ENCODE assay signal across 22 cellular contexts in genomic region chr1:247295274-247295684, GRCh38. TPM values are rescaled to one million over a fixed set of nuclear protein-coding genes. Genes with fewer than 3 reads are reported as not detected.
DNase-seq lines count a peak whose midpoint lies in the region; ATAC-seq, FAIRE-seq and TF ChIP-seq lines count a peak whose summit lies in the region.
"Had no signal": no experiment of that assay in that cellular context is flagged by ENCODE, and none has a peak within 500 bp of the region (broad histone marks: within the 10 kb centered on the region; RNA-seq: fewer than 3 reads in every experiment).

No MANE protein-coding gene starts in this region.

- no peak overlapping the region for H2BK5ac ChIP-seq in IMR-90 (ENCODE audit: low read depth, low read length, poor library complexity, severe bottlenecking)
- H2BK5ac ChIP-seq in H1 (ENCODE audit: low read depth, low read length): peak overlapping the region; percentile 45; the same call in 1 of the 2 replicates

- peaks cover 8% of the 10 kb centered on the region; the same call in 1 of the 2 replicates for H3K9me1 ChIP-seq in IMR-90 (ENCODE audit: insufficient read depth, low read length)

- in situ Hi-C loops in IMR-90 (cut with MboI; ENCODE audit: low sequenced_read_pairs): no loop called here

- H3K23ac ChIP-seq in IMR-90 (ENCODE audit: low read depth, low read length) (no peak overlapping the region), H1 (ENCODE audit: insufficient read length) (no peak overlapping the region)

- no TSS peak for BruUV-seq in IMR-90 (replicated peaks; lab: Mats Ljungman, UMichigan)

- no peak overlapping the region for H2BK120ac ChIP-seq in IMR-90 (ENCODE audit: low read depth, low read length)
- no peak overlapping the region for H2BK120ac ChIP-seq in H1 (replicated peaks; ENCODE audit: low read depth, low read length)

- H3K4ac ChIP-seq in IMR-90 (ENCODE audit: low read depth, low read length): no peak overlapping the region
- H3K4ac ChIP-seq in H1 (replicated peaks; ENCODE audit: insufficient read length, low read depth, low read length): no peak overlapping the region

- H4K20me1 ChIP-seq in IMR-90 (ENCODE audit: insufficient read depth, low read length): peaks cover 4% of the 10 kb centered on the region; the same call in 1 of the 2 replicates
- no peaks in the 10 kb centered on the region for H4K20me1 ChIP-seq in H1 (replicated peaks in 1 of 2; ENCODE audit: control insufficient read depth in 1 of 2, insufficient read depth in 2 of 2, low read length in 2 of 2)

- TF ChIP-seq CTCF in AG10803 (conservative IDR thresholded peaks at IDR 0.05; ENCODE audit: low read length): no peak
- TF ChIP-seq CTCF in IMR-90 (conservative IDR thresholded peaks at IDR 0.05; ENCODE audit: low read depth, low read length): no peak
- TF ChIP-seq CTCF in H1 (IDR thresholded peaks at IDR 0.05; ENCODE audit: control extremely low read depth in 1 of 3, insufficient read depth in 1 of 3, low read depth in 1 of 3, low read length in 3 of 3): no peak
- no peak for TF ChIP-seq CTCF in BE2C (IDR thresholded peaks at IDR 0.05; ENCODE audit: low read depth, low read length)
- no peak for TF ChIP-seq CTCF in right lobe of liver (IDR thresholded peaks at IDR 0.05)

- peak overlapping the region; percentile 90 for H2BK12ac ChIP-seq in H1 (ENCODE audit: low read depth, low read length)

- H3K9me3 ChIP-seq in IMR-90 (ENCODE audit: control insufficient read depth, insufficient read depth, low read length): no peaks in the 10 kb centered on the region
- no peaks in the 10 kb centered on the region; a peak in 1 of 4 replicates for H3K9me3 ChIP-seq in H1 (ENCODE audit: insufficient read depth in 2 of 2, low read depth in 1 of 2, low read length in 1 of 2)
- H3K9me3 ChIP-seq in BE2C: no peaks in the 10 kb centered on the region
- H3K9me3 ChIP-seq in right lobe of liver: no peaks in the 10 kb centered on the region
- H3K9me3 ChIP-seq: breast epithelium, thoracic aorta had no signal

- H3K23me2 ChIP-seq in H1 (ENCODE audit: low read depth, low read length): no peaks in the 10 kb centered on the region; the same call in 1 of the 2 replicates

- H3K9ac ChIP-seq in IMR-90 (ENCODE audit: low read depth, low read length) (no peak overlapping the region), H1 (replicated peaks in 1 of 4; ENCODE audit: extremely low read depth in 1 of 4, low read depth in 3 of 4, low read length in 3 of 4) (no peak overlapping the region)

- no peak overlapping the region for H2AK9ac ChIP-seq in IMR-90 (replicated peaks; ENCODE audit: low read depth, low read length, poor library complexity)

- H3K27ac ChIP-seq in IMR-90 (ENCODE audit: insufficient read depth, low read length) (no peak overlapping the region), H1 (ENCODE audit: low read depth, low read length) (no peak overlapping the region; the same call in 1 of the 2 replicates), right lobe of liver (no peak overlapping the region)
- H3K27ac ChIP-seq: breast epithelium, thoracic aorta had no signal

- H3K18ac ChIP-seq in IMR-90 (ENCODE audit: low read depth, low read length) (no peak overlapping the region), H1 (ENCODE audit: extremely low read depth, low read length) (peak overlapping the region; percentile 49; the same call in 1 of the 2 replicates)

- DNase-seq in AG10803 (ENCODE audit: low read depth) (peak; percentile 21), IMR-90 (peak; percentile 58), H1 (ENCODE audit: low read depth in 1 of 2, low spot score in 2 of 2) (peak in 1 of 2 experiments; percentile 70), kidney tubule cell (ENCODE audit: low spot score) (peak; percentile 64), BE2C (no peak), right lobe of liver (no peak), GM12892 (ENCODE audit: insufficient read length) (no peak)
- DNase-seq in stimulated activated CD4-positive, alpha-beta T cell treated with anti-CD3 and anti-CD28 coated beads, Interleukin-4, amount 100 ng/mL, for 24 hours: no peak
- DNase-seq: activated CD4-positive, alpha-beta T cell treated with anti-CD3 and anti-CD28 coated beads, Interleukin-2, amount 50 U/mL, for 4 hours; activated T-cell treated with anti-CD3 and anti-CD28 coated beads, Interleukin-2, amount 50 U/mL, for 1 hour; CD4-positive, alpha-beta memory T cell; DMS53; erythroblast; glutamatergic neuron; NCI-H2029 treated with DMSO at 0.1 percent for 48 hours; stimulated activated CD4-positive, alpha-beta T cell treated with anti-CD3 and anti-CD28 coated beads, Interleukin-12 subunit alpha, Interleukin-12 subunit beta, amount 100 ng/mL, for 4 hours had no signal

- H3K14ac ChIP-seq in IMR-90 (replicated peaks; ENCODE audit: low read depth, low read length) (peak overlapping the region; percentile 19; the same call in 1 of the 2 replicates), H1 (ENCODE audit: insufficient read length) (no peak overlapping the region)

- H2AK5ac ChIP-seq in IMR-90 (ENCODE audit: low read depth, low read length) (no peak overlapping the region), H1 (ENCODE audit: low read depth, low read length) (0 out of 2 replicates have a peak overlapping the region, but pooled peaks have one; percentile 25)

- H4K91ac ChIP-seq in IMR-90 (ENCODE audit: insufficient read depth, low read depth, low read length) (no peak overlapping the region), H1 (replicated peaks; ENCODE audit: insufficient read length, low read length) (no peak overlapping the region)

- H3K79me1 ChIP-seq in IMR-90 (ENCODE audit: low read depth in 1 of 2, low read length in 2 of 2) (no peaks in the 10 kb centered on the region), H1 (ENCODE audit: low read depth, low read length) (peaks cover 4% of the 10 kb centered on the region; the same call in 1 of the 2 replicates)

- FAIRE-seq in H1 (lab: Jason Lieb, UNC) (peak; percentile 57), GM12892 (lab: Jason Lieb, UNC) (no peak)

- CTCF ChIA-PET in IMR-90 (lab: Yijun Ruan, JAX): no interaction called here
- CTCF ChIA-PET in H1 (lab: Charles Lee; ENCODE audit: partially characterized antibody): no interaction called here

- dilution Hi-C loops in IMR-90 (cut with HindIII; ENCODE audit: low sequenced_read_pairs, unreplicated experiment): no loop called here

- H3K4me1 ChIP-seq in IMR-90 (ENCODE audit: control insufficient read depth, insufficient read depth, low read length) (peaks cover 10% of the 10 kb centered on the region), H1 (replicated peaks in 1 of 4; ENCODE audit: control insufficient read depth in 3 of 4, insufficient read depth in 4 of 4, low read length in 3 of 4) (peaks cover 23 to 53% (median 46%) of the 10 kb centered on the region in 4 experiments), BE2C (no peaks in the 10 kb centered on the region), right lobe of liver (no peaks in the 10 kb centered on the region)
- H3K4me1 ChIP-seq: breast epithelium had no signal

- H3K4me3 ChIP-seq in AG10803 (ENCODE audit: low read length) (no peak overlapping the region), IMR-90 (ENCODE audit: insufficient read depth, low read depth, low read length) (no peak overlapping the region), H1 (ENCODE audit: extremely low read depth in 1 of 4, insufficient read depth in 2 of 4, low read depth in 3 of 4, low read length in 4 of 4) (peak overlapping the region in 2 of 4 experiments; percentile 5 to 43; a peak in 1 of 8 replicates), BE2C (ENCODE audit: low read depth, low read length) (no peak overlapping the region), right lobe of liver (no peak overlapping the region)
- H3K4me3 ChIP-seq: breast epithelium, thoracic aorta had no signal

- H3K56ac ChIP-seq in IMR-90 (ENCODE audit: extremely low read depth, insufficient read depth, low read length) (no peak overlapping the region), H1 (replicated peaks; ENCODE audit: insufficient read length, low read depth, low read length) (no peak overlapping the region)

- H4K5ac ChIP-seq in IMR-90 (ENCODE audit: low read depth, low read length): no peak overlapping the region
- no peak overlapping the region for H4K5ac ChIP-seq in H1 (ENCODE audit: insufficient read length, low read depth, low read length)

- H2BK20ac ChIP-seq in IMR-90 (ENCODE audit: low read depth, low read length): 0 out of 2 replicates have a peak overlapping the region, but pooled peaks have one; percentile 55
- H2BK20ac ChIP-seq in H1 (ENCODE audit: low read length): peak overlapping the region; percentile 75; the same call in 1 of the 2 replicates

- H2AFZ ChIP-seq in IMR-90 (replicated peaks; ENCODE audit: low read length, poor library complexity) (no peak overlapping the region), H1 (ENCODE audit: low read length) (no peak overlapping the region)

- TF ChIP-seq RAD21 in IMR-90 (IDR thresholded peaks at IDR 0.05; ENCODE audit: low read length) (no peak), H1 (IDR thresholded peaks at IDR 0.05 in 1 of 2, conservative IDR thresholded peaks at IDR 0.05 in 1 of 2; ENCODE audit: low read depth in 2 of 2, low read length in 2 of 2) (no peak)

- ATAC-seq in IMR-90 (ENCODE audit: low read depth) (peak; percentile 35), right lobe of liver (no peak)
- ATAC-seq: activated naive CD4-positive, alpha-beta T cell treated with anti-CD3 and anti-CD28 coated beads, Interleukin-2, amount 50 U/mL, for 72 hours had no signal

- H4K8ac ChIP-seq in IMR-90 (ENCODE audit: low read depth in 2 of 2, low read length in 2 of 2) (no peak overlapping the region), H1 (ENCODE audit: extremely low read depth, insufficient read depth, low read length) (no peak overlapping the region)

- H3K27me3 ChIP-seq in IMR-90 (ENCODE audit: control insufficient read depth, insufficient read depth, low read length): no peaks in the 10 kb centered on the region
- no peaks in the 10 kb centered on the region for H3K27me3 ChIP-seq in H1 (replicated peaks in 1 of 4; ENCODE audit: control insufficient read depth in 3 of 4, extremely low read depth in 1 of 4, insufficient read depth in 3 of 4, low read length in 3 of 4)
- no peaks in the 10 kb centered on the region for H3K27me3 ChIP-seq in BE2C
- H3K27me3 ChIP-seq in right lobe of liver: no peaks in the 10 kb centered on the region
- H3K27me3 ChIP-seq: breast epithelium had no signal

- TF ChIP-seq POLR2A in IMR-90 (IDR thresholded peaks at IDR 0.05; ENCODE audit: low read depth, low read length): no peak
- peak in 1 of 2 experiments; percentile 40; a peak in 2 of 3 replicates for TF ChIP-seq POLR2A in H1 (IDR thresholded peaks at IDR 0.05; ENCODE audit: control extremely low read depth in 1 of 2, low read depth in 2 of 2, low read length in 2 of 2)
- no peak for TF ChIP-seq POLR2A in right lobe of liver (IDR thresholded peaks at IDR 0.05)
- TF ChIP-seq POLR2A in GM12892 (IDR thresholded peaks at IDR 0.05; ENCODE audit: low read depth, low read length): no peak

- POLR2A ChIA-PET in IMR-90 (lab: Charles Lee; ENCODE audit: unreplicated experiment): no interaction called here
- POLR2A ChIA-PET in H1 (lab: Charles Lee; ENCODE audit: partially characterized antibody): no interaction called here

- 50% methylated on average over 1 of the region's 6 CpGs; no CpG with 5 or more reads in 1 of the 2 experiments for WGBS in IMR-90 (ENCODE audit: extremely low coverage in 2 of 2, insufficient read length in 1 of 2), 2 experiments
- 8% methylated on average over 6 of the region's 6 CpGs; no CpG with 5 or more reads in 1 of the 2 experiments for WGBS in H1 (ENCODE audit: extremely low coverage in 1 of 2, insufficient coverage in 1 of 2, insufficient read length in 1 of 2, insufficient replicate concordance in 2 of 2, low coverage in 1 of 2, low lambda C conversion rate in 2 of 2, missing lambda C conversion rate in 1 of 2), 2 experiments
- WGBS in right lobe of liver (ENCODE audit: insufficient coverage, low coverage, low lambda C conversion rate, missing lambda C conversion rate): 14% methylated on average over 4 of the region's 6 CpGs

- H3K79me2 ChIP-seq in H1 (ENCODE audit: control insufficient read depth in 1 of 2, insufficient read depth in 2 of 2, low read length in 2 of 2): no peaks in the 10 kb centered on the region

- H3K4me2 ChIP-seq in IMR-90 (ENCODE audit: low read depth, low read length): no peak overlapping the region
- peak overlapping the region; percentile 45 to 61 for H3K4me2 ChIP-seq in H1 (ENCODE audit: insufficient read depth in 1 of 2, low read depth in 2 of 2, low read length in 2 of 2)

- intact Hi-C loops in IMR-90 (cut with micrococcal nuclease): loop anchor here (10.0 kb wide), 1 partner anchor 190 kb away; the partner anchor contains the start of gene ZNF669
- intact Hi-C loops in right lobe of liver (cut with DNase I): no loop called here

- H2BK15ac ChIP-seq in IMR-90 (ENCODE audit: low read depth, low read length): no peak overlapping the region
- H2BK15ac ChIP-seq in H1 (ENCODE audit: low read length): 0 out of 2 replicates have a peak overlapping the region, but pooled peaks have one; percentile 25

- H3K36me3 ChIP-seq in IMR-90 (ENCODE audit: control insufficient read depth, insufficient read depth, low read length) (peaks cover 18% of the 10 kb centered on the region), H1 (ENCODE audit: control insufficient read depth in 2 of 4, insufficient read depth in 4 of 4, low read length in 3 of 4) (peaks cover 6 to 15% (median 11%) of the 10 kb centered on the region in 4 experiments; a peak in 7 of 8 replicates), BE2C (peaks cover 6% of the 10 kb centered on the region), right lobe of liver (no peaks in the 10 kb centered on the region)
- H3K36me3 ChIP-seq: breast epithelium had no signal

- no peak for TF ChIP-seq EP300 in H1 (IDR thresholded peaks at IDR 0.05; ENCODE audit: borderline replicate concordance in 1 of 2, low read depth in 2 of 2, low read length in 2 of 2)

RNA-seq across cellular contexts. Expression of gene ZNF496, which starts 36.4 kb away (rescaled TPM):
- total RNA-seq in IMR-90 (2012; rRNA removed) (8.9 and 11.7 TPM in 2 replicates), right lobe of liver (1 to 10 TPM; 3.7 to 5.8 (median 5.3) TPM)
- polyA plus RNA-seq in IMR-90 (2012; rRNA removed) (16.2 and 17.1 TPM in 2 replicates), H1 (2011; rRNA removed) (27.9 and 37.9 TPM in 2 replicates)
- polyA plus RNA-seq in IMR-90 (2012; cell fraction: cytosol; rRNA removed): 13.7 and 15.5 TPM in 2 replicates
- polyA plus RNA-seq in IMR-90 (2012; cell fraction: nucleus; rRNA removed; ENCODE audit: low replicate concordance): 22.8 and 27.3 TPM in 2 replicates
- 64.2 and 71.4 TPM in 2 replicates for total RNA-seq in H1 (2021; fragmentation: NEBNext Ultra II Directional; extraction: Animal tissue kit (Norgen Biotek cat#: 25700))
- 42.8 TPM for polyA plus RNA-seq in H1 (2011; cell fraction: cytosol; rRNA removed)
- polyA plus RNA-seq in H1 (2011; cell fraction: nucleus; rRNA removed): 51.4 TPM
- 31.0 to 41.1 TPM (median 37.4 TPM) in 4 replicates for polyA plus RNA-seq in H1 (2012, experiment 1 of 2)
- polyA plus RNA-seq in H1 (2012, experiment 2 of 2): 31.9 TPM
- polyA plus RNA-seq in H1 (2013, experiment 1 of 2): 25.3 TPM
- polyA plus RNA-seq in H1 (2013, experiment 2 of 2): 25.6 TPM
- 67.6 and 73.6 TPM in 2 replicates for polyA minus RNA-seq in H1 (2011; rRNA and poly(A)+ RNA removed)
- polyA minus RNA-seq in H1 (2011; cell fraction: cytosol; rRNA and poly(A)+ RNA removed): 49.5 TPM
- 46.4 TPM for polyA minus RNA-seq in H1 (2011; cell fraction: nucleus; rRNA and poly(A)+ RNA removed)
- 57.8 TPM for polyA plus RNA-seq in BE2C (2012; ENCODE audit: insufficient read depth, insufficient read length, low read depth)
- polyA plus RNA-seq in GM12892 (2012; ENCODE audit: missing spikeins): 8.6 TPM

RNA-seq across cellular contexts. Expression of gene VN1R5, which starts 39.4 kb away (rescaled TPM):
- total RNA-seq in IMR-90 (2012; rRNA removed): not detected in 2 replicates
- not detected in 2 replicates for polyA plus RNA-seq in IMR-90 (2012; rRNA removed)
- not detected in 2 replicates for polyA plus RNA-seq in IMR-90 (2012; cell fraction: cytosol; rRNA removed)
- polyA plus RNA-seq in IMR-90 (2012; cell fraction: nucleus; rRNA removed; ENCODE audit: low replicate concordance): not detected in 2 replicates
- total RNA-seq in H1 (2021; fragmentation: NEBNext Ultra II Directional; extraction: Animal tissue kit (Norgen Biotek cat#: 25700)): not detected in 2 replicates
- not detected in 2 replicates for polyA plus RNA-seq in H1 (2011; rRNA removed)
- polyA plus RNA-seq in H1 (2011; cell fraction: cytosol; rRNA removed): not detected
- not detected for polyA plus RNA-seq in H1 (2011; cell fraction: nucleus; rRNA removed)
- polyA plus RNA-seq in H1 (2012, experiment 1 of 2): not detected in 4 replicates
- polyA plus RNA-seq in H1 (2012, experiment 2 of 2): not detected
- not detected for polyA plus RNA-seq in H1 (2013, experiment 1 of 2)
- not detected for polyA plus RNA-seq in H1 (2013, experiment 2 of 2)
- not detected in 2 replicates for polyA minus RNA-seq in H1 (2011; rRNA and poly(A)+ RNA removed)
- polyA minus RNA-seq in H1 (2011; cell fraction: cytosol; rRNA and poly(A)+ RNA removed): not detected
- not detected for polyA minus RNA-seq in H1 (2011; cell fraction: nucleus; rRNA and poly(A)+ RNA removed)
- polyA plus RNA-seq in BE2C (2012; ENCODE audit: insufficient read depth, insufficient read length, low read depth): not detected
- total RNA-seq in right lobe of liver: not detected
- polyA plus RNA-seq in GM12892 (2012; ENCODE audit: missing spikeins): not detected
- total RNA-seq: activated naive CD4-positive, alpha-beta T cell treated with anti-CD3 and anti-CD28 coated beads, Interleukin-2, amount 50 U/mL, for 72 hours; breast epithelium; CD4-positive, alpha-beta memory T cell; kidney epithelial cell; NCI-H460; thoracic aorta had no signal
- polyA plus RNA-seq: CD4-positive, alpha-beta memory T cell; neural cell had no signal

Comparison
In these comparisons a context has a peak if more than half of its experiments do, and no peak if none do; other contexts are left out.
1. DNase-seq: peak in AG10803 (single experiment), IMR-90 (single experiment) and kidney tubule cell (single experiment); none in BE2C (single experiment), right lobe of liver (0 of 3), GM12892 (single experiment) and stimulated activated CD4-positive, alpha-beta T cell treated with anti-CD3 and anti-CD28 coated beads, Interleukin-4, amount 100 ng/mL, for 24 hours (single experiment).